ENCODE assay signal across 23 cellular contexts in genomic region chr16:14148016-14148415, GRCh38.
A peak's percentile ranks its signal among the peaks of the same experiment; 100 is the strongest.
DNase-seq lines count a peak whose midpoint lies in the region; ATAC-seq, FAIRE-seq and TF ChIP-seq lines count a peak whose summit lies in the region.
"Had no signal": no experiment of that assay in that cellular context is flagged by ENCODE, and none has a peak within 500 bp of the region (broad histone marks: within the 10 kb centered on the region; RNA-seq: fewer than 3 reads in every experiment).

No MANE protein-coding gene starts in this region.

- H3K4me3 ChIP-seq in HepG2 (replicated peaks in 1 of 3; ENCODE audit: insufficient read depth in 1 of 3, low read depth in 2 of 3, low read length in 3 of 3) (no peak overlapping the region), right lobe of liver (no peak overlapping the region), K562 (no peak overlapping the region), mesenchymal stem cell (ENCODE audit: insufficient read depth in 1 of 2, low read depth in 1 of 2, low read length in 2 of 2) (no peak overlapping the region)
- H3K4me3 ChIP-seq: BLaER1 treated with 17β-estradiol and CSF1 and Interleukin-3, amounts not matched to agents 10 nM and 100 nM; GM12878; HAP-1 had no signal

- H4K8ac ChIP-seq in mesenchymal stem cell (ENCODE audit: low read length) = no peak overlapping the region

- no peaks in the 10 kb centered on the region for H3K9me1 ChIP-seq in K562 (ENCODE audit: control insufficient read depth, insufficient read depth, low read length)

- H2AFZ ChIP-seq in HepG2 (ENCODE audit: low read length) (no peak overlapping the region), K562 (ENCODE audit: low read depth, low read length) (no peak overlapping the region), mesenchymal stem cell (ENCODE audit: low read depth, low read length) (no peak overlapping the region)

- H2BK120ac ChIP-seq in mesenchymal stem cell (ENCODE audit: low read depth, low read length) = no peak overlapping the region

- H3K9me3 ChIP-seq in HepG2 (ENCODE audit: low read length) = no peaks in the 10 kb centered on the region
- no peaks in the 10 kb centered on the region for H3K9me3 ChIP-seq in right lobe of liver
- no peaks in the 10 kb centered on the region for H3K9me3 ChIP-seq in K562 (replicated peaks; ENCODE audit: control insufficient read depth, insufficient read depth, low read depth, low read length)
- no peaks in the 10 kb centered on the region for H3K9me3 ChIP-seq in mesenchymal stem cell (ENCODE audit: control insufficient read depth, low read length)
- H3K9me3 ChIP-seq: BLaER1 treated with 17β-estradiol and CSF1 and Interleukin-3, amounts not matched to agents 10 nM and 100 nM; HAP-1 had no signal

- CTCF ChIA-PET in HepG2 (lab: Yijun Ruan, JAX; ENCODE audit: low intra/inter-chr PET ratio, low total read pairs) (no interaction called here), K562 (lab: Yijun Ruan, JAX; ENCODE audit: low intra/inter-chr PET ratio) (no interaction called here)

- no peak overlapping the region for H2BK12ac ChIP-seq in mesenchymal stem cell (ENCODE audit: low read length in 2 of 2)

- no peak overlapping the region for H3K4me2 ChIP-seq in HepG2 (ENCODE audit: low read depth, low read length)
- H3K4me2 ChIP-seq in K562 (ENCODE audit: insufficient read depth, low read length) = no peak overlapping the region
- H3K4me2 ChIP-seq in mesenchymal stem cell (ENCODE audit: low read length, poor library complexity, severe bottlenecking) = no peak overlapping the region
- H3K4me2 ChIP-seq: BLaER1 treated with 17β-estradiol and CSF1 and Interleukin-3, amounts not matched to agents 10 nM and 100 nM had no signal

- no peak overlapping the region for H3K4ac ChIP-seq in mesenchymal stem cell (ENCODE audit: low read depth in 1 of 2, low read length in 2 of 2)

- DNase-seq in HepG2 (ENCODE audit: low spot score) = no peak
- DNase-seq in right lobe of liver = no peak
- no peak for DNase-seq in K562 (ENCODE audit: extremely low read depth in 1 of 4, low spot score in 3 of 4)
- DNase-seq in mesenchymal stem cell = peak; percentile 32
- DNase-seq in DMS53 (lab: John Stamatoyannopoulos, UW) = no peak
- DNase-seq in T-helper 2 cell = no peak
- no peak for DNase-seq in RPMI8226
- DNase-seq: AML-193; CD4-positive, alpha-beta T cell; GOT3; Kasumi-1; MV-4-11; NCI-H1105; NCI-H1436 treated with DMSO at 0.1 percent for 48 hours; NCI-H187 treated with DMSO at 0.1 percent for 48 hours; NCI-H2107; NCI-H526 treated with DMSO at 0.1 percent for 48 hours; SHP77 treated with DMSO at 0.1 percent for 48 hours had no signal

- peaks cover 14% of the 10 kb centered on the region for H3K79me1 ChIP-seq in mesenchymal stem cell (replicated peaks; ENCODE audit: low read length, poor library complexity, severe bottlenecking)

- in situ Hi-C loops in HepG2 (cut with HindIII; ENCODE audit: extremely low pct_ligation_motif_present, low pct_unique_long_range_greater_than_20kb) (no loop called here), K562 (cut with MboI) (no loop called here)

- H2BK5ac ChIP-seq in mesenchymal stem cell (ENCODE audit: low read depth, low read length, poor library complexity, severe bottlenecking) = no peak overlapping the region

- H4K91ac ChIP-seq in mesenchymal stem cell (ENCODE audit: low read length) = no peak overlapping the region

- intact Hi-C loops in HepG2 (cut with micrococcal nuclease; ENCODE audit: unreplicated experiment) = no loop called here
- intact Hi-C loops in right lobe of liver (cut with DNase I) = no loop called here
- intact Hi-C loops in K562 (cut with micrococcal nuclease) = no loop called here

- BruUV-seq in HepG2 (replicated peaks; lab: Mats Ljungman, UMichigan) (no TSS peak), K562 (replicated peaks; lab: Mats Ljungman, UMichigan) (no TSS peak)

- H3K23ac ChIP-seq in mesenchymal stem cell (ENCODE audit: low read length in 2 of 2) = no peak overlapping the region

- WGBS in HepG2 (ENCODE audit: low lambda C conversion rate) = 98% methylated on average over 2 of the region's 2 CpGs
- 86% methylated on average over 2 of the region's 2 CpGs for WGBS in right lobe of liver (ENCODE audit: insufficient coverage, low coverage, low lambda C conversion rate, missing lambda C conversion rate)
- WGBS in K562 (ENCODE audit: insufficient coverage, low coverage, missing lambda C conversion rate) = 89% methylated on average over 2 of the region's 2 CpGs
- WGBS in mesenchymal stem cell = 80% methylated on average over 1 of the region's 2 CpGs

- H2AK5ac ChIP-seq in mesenchymal stem cell (ENCODE audit: low read length, severe bottlenecking) = no peak overlapping the region

- ATAC-seq in HepG2 = no peak
- no peak for ATAC-seq in right lobe of liver
- no peak for ATAC-seq in K562
- ATAC-seq in HG03108 (IDR thresholded peaks at IDR 0.05; ENCODE audit: unreplicated experiment) = no peak
- ATAC-seq: GM12878 had no signal

- no peak overlapping the region for H3K14ac ChIP-seq in mesenchymal stem cell (ENCODE audit: low read length in 2 of 2)

- TF ChIP-seq POLR2A in HepG2 (IDR thresholded peaks at IDR 0.05; ENCODE audit: insufficient read depth in 1 of 2, low read depth in 2 of 2, low read length in 2 of 2) (no peak), right lobe of liver (IDR thresholded peaks at IDR 0.05) (no peak), K562 (conservative IDR thresholded peaks at IDR 0.05) (no peak)

- H3K79me2 ChIP-seq in HepG2 (ENCODE audit: insufficient read depth, low read length) = no peaks in the 10 kb centered on the region
- no peaks in the 10 kb centered on the region for H3K79me2 ChIP-seq in K562 (ENCODE audit: control insufficient read depth, insufficient read depth, low read length)

- TF ChIP-seq EP300 in HepG2 (IDR thresholded peaks at IDR 0.05; ENCODE audit: low read depth in 2 of 2, low read length in 2 of 2) (no peak), HepG2 (CRISPR knock-in tag; IDR thresholded peaks at IDR 0.05; ENCODE audit: borderline replicate concordance) (no peak), K562 (IDR thresholded peaks at IDR 0.05; ENCODE audit: low read length) (no peak)

- H3K9ac ChIP-seq in HepG2 (ENCODE audit: insufficient read depth, low read depth, low read length) (no peak overlapping the region), K562 (ENCODE audit: insufficient read depth in 1 of 2, low read depth in 2 of 2, low read length in 2 of 2) (no peak overlapping the region), mesenchymal stem cell (ENCODE audit: low read length) (no peak overlapping the region)
- H3K9ac ChIP-seq: BLaER1 treated with 17β-estradiol and CSF1 and Interleukin-3, amounts not matched to agents 10 nM and 100 nM had no signal

- no peaks in the 10 kb centered on the region; the same call in 1 of the 2 replicates for H4K20me1 ChIP-seq in HepG2 (ENCODE audit: insufficient read depth, low read length)
- no peaks in the 10 kb centered on the region for H4K20me1 ChIP-seq in K562 (replicated peaks; ENCODE audit: control insufficient read depth, insufficient read depth, low read length)
- H4K20me1 ChIP-seq: BLaER1 treated with 17β-estradiol and CSF1 and Interleukin-3, amounts not matched to agents 10 nM and 100 nM had no signal

- H3K27me3 ChIP-seq in HepG2 (ENCODE audit: control insufficient read depth in 1 of 2, insufficient read depth in 2 of 2, low read length in 2 of 2) (no peaks in the 10 kb centered on the region), right lobe of liver (no peaks in the 10 kb centered on the region), K562 (ENCODE audit: control insufficient read depth in 2 of 2, insufficient read depth in 2 of 2, low read length in 2 of 2) (no peaks in the 10 kb centered on the region), mesenchymal stem cell (ENCODE audit: control insufficient read depth in 1 of 2, insufficient read depth in 1 of 2, low read length in 2 of 2) (no peaks in the 10 kb centered on the region)
- H3K27me3 ChIP-seq: BLaER1 treated with 17β-estradiol and CSF1 and Interleukin-3, amounts not matched to agents 10 nM and 100 nM had no signal

- H3K18ac ChIP-seq in mesenchymal stem cell (ENCODE audit: low read depth in 1 of 2, low read length in 2 of 2) = no peak overlapping the region

- peaks cover 3 to 11% of the 10 kb centered on the region in 2 experiments; a peak in 4 of 5 replicates for H3K36me3 ChIP-seq in HepG2 (replicated peaks in 1 of 2; ENCODE audit: control insufficient read depth in 1 of 2, insufficient read depth in 2 of 2, low read length in 2 of 2)
- H3K36me3 ChIP-seq in right lobe of liver = no peaks in the 10 kb centered on the region
- no peaks in the 10 kb centered on the region for H3K36me3 ChIP-seq in K562 (ENCODE audit: control insufficient read depth, insufficient read depth, low read length)
- H3K36me3 ChIP-seq in mesenchymal stem cell (ENCODE audit: control insufficient read depth in 1 of 2, insufficient read depth in 2 of 2, low read depth in 1 of 2, low read length in 2 of 2) = peaks cover 0 to 8% of the 10 kb centered on the region in 2 experiments

- no peak overlapping the region for H2BK15ac ChIP-seq in mesenchymal stem cell (ENCODE audit: low read depth, poor library complexity, severe bottlenecking)

- H3K4me1 ChIP-seq in HepG2 (ENCODE audit: insufficient read depth, low read length) = peaks cover 18% of the 10 kb centered on the region
- peaks cover 0 to 20% (median 8%) of the 10 kb centered on the region in 4 donors for H3K4me1 ChIP-seq in right lobe of liver
- no peaks in the 10 kb centered on the region for H3K4me1 ChIP-seq in K562 (replicated peaks in 1 of 2; ENCODE audit: control insufficient read depth in 2 of 2, insufficient read depth in 2 of 2, low read length in 2 of 2)
- H3K4me1 ChIP-seq in mesenchymal stem cell (ENCODE audit: control insufficient read depth, insufficient read depth, low read depth, low read length) = peaks cover 2% of the 10 kb centered on the region
- H3K4me1 ChIP-seq: BLaER1 treated with 17β-estradiol and CSF1 and Interleukin-3, amounts not matched to agents 10 nM and 100 nM; HAP-1 had no signal

- no peak for TF ChIP-seq RAD21 in HepG2 (CRISPR knock-in tag; IDR thresholded peaks at IDR 0.05)
- no peak for TF ChIP-seq RAD21 in K562 (CRISPR knock-in tag; conservative IDR thresholded peaks at IDR 0.05 in 1 of 2, IDR thresholded peaks at IDR 0.05 in 1 of 2)

- POLR2A ChIA-PET in HepG2 (lab: Yijun Ruan, JAX) (no interaction called here), K562 (lab: Yijun Ruan, JAX) (interaction anchor here (0.9 to 1.5 kb wide), 4 partner anchors 9 to 38 kb away, joined by 3 to 4 read pairs (median 4); no protein-coding TSS in a partner anchor)

- FAIRE-seq in HepG2 (lab: Jason Lieb, UNC) = no peak
- FAIRE-seq in K562 (lab: Jason Lieb, UNC) = no peak
- FAIRE-seq: GM12878 had no signal

- H3K27ac ChIP-seq in HepG2 (ENCODE audit: extremely low read length, insufficient read depth, low read length) = no peak overlapping the region
- H3K27ac ChIP-seq in right lobe of liver = no peak overlapping the region
- no peak overlapping the region for H3K27ac ChIP-seq in K562 (ENCODE audit: extremely low read depth, low read depth, low read length)
- no peak overlapping the region for H3K27ac ChIP-seq in mesenchymal stem cell (ENCODE audit: low read length, poor library complexity, severe bottlenecking)
- H3K27ac ChIP-seq: BLaER1 treated with 17β-estradiol and CSF1 and Interleukin-3, amounts not matched to agents 10 nM and 100 nM; RWPE1 had no signal

- TF ChIP-seq CTCF in HepG2 (CRISPR knock-in tag; IDR thresholded peaks at IDR 0.05) (no peak), right lobe of liver (IDR thresholded peaks at IDR 0.05) (no peak), K562 (IDR thresholded peaks at IDR 0.05 in 2 of 3, conservative IDR thresholded peaks at IDR 0.05 in 1 of 3; ENCODE audit: insufficient read depth in 2 of 3, low read depth in 1 of 3, low read length in 3 of 3) (no peak)

Comparison
In these comparisons a context has a peak if more than half of its experiments do, and no peak if none do; other contexts are left out.
1. Of the 241 proteins assayed by ChIP-seq in both HepG2 and K562: peak only in HepG2: none; only in K562: MAFF, MAFG and MAFK; in both: none; in neither: 238.